8 cellular contexts compared by ENCODE assay signal in the genomic region with DNA sequence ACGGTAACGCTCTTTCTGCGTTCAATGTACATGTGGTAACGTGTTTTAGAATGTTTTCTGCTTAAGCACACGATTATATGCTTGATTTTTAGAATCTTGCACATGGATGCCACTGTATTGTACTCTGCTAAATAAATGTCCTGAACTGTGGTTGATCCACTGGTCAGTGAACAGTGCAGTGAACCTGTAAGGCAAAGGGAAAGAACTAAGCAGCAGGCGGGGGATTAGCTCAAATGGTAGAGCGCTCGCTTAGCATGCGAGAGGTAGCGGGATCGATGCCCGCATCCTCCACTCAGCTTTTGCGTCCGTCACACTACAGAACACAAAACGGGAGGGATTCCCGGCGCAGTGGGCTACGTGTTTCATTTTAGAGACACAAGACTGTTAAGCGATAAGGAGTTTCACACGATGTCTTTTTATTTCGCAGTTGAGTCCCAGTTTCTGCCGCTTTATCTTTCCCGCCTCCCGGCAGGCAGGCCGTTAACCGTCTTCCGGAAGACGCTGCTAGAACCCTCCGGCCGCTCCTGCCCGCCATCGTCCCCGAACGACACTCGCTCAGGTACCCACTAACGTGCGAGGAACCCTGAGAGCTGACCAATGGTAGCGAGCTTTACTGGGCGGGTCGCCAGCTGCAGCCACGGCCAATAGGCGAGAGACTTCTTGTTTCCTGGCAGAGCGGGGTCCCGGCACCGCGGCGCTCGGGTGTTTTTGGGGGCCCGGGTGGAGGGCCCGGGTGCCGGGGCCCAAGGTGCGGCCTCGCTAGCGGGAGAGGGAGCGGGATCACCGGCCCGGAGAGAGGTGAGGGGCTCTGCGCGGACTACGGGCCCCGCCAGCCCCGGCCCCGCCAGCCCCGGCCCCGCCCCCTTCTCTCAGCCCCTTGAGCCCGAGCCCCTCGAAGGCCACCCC. TPM values are rescaled to one million over a fixed set of nuclear protein-coding genes. Genes with fewer than 3 reads are reported as not detected.
DNase-seq lines count a peak whose midpoint lies in the region; ATAC-seq, FAIRE-seq and TF ChIP-seq lines count a peak whose summit lies in the region.

A gene with protein sequence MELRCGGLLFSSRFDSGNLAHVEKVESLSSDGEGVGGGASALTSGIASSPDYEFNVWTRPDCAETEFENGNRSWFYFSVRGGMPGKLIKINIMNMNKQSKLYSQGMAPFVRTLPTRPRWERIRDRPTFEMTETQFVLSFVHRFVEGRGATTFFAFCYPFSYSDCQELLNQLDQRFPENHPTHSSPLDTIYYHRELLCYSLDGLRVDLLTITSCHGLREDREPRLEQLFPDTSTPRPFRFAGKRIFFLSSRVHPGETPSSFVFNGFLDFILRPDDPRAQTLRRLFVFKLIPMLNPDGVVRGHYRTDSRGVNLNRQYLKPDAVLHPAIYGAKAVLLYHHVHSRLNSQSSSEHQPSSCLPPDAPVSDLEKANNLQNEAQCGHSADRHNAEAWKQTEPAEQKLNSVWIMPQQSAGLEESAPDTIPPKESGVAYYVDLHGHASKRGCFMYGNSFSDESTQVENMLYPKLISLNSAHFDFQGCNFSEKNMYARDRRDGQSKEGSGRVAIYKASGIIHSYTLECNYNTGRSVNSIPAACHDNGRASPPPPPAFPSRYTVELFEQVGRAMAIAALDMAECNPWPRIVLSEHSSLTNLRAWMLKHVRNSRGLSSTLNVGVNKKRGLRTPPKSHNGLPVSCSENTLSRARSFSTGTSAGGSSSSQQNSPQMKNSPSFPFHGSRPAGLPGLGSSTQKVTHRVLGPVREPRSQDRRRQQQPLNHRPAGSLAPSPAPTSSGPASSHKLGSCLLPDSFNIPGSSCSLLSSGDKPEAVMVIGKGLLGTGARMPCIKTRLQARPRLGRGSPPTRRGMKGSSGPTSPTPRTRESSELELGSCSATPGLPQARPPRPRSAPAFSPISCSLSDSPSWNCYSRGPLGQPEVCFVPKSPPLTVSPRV (plus strand): TSS at position 673 of the 906 bp plus-strand sequence. CDS start 1,291 bp downstream, outside the sequence.

- H3K4me1 ChIP-seq in right atrium auricular region: peaks cover 0 to 14% of the 10 kb centered on the region in 2 donors
- peaks cover 15% of the 10 kb centered on the region for H3K4me1 ChIP-seq in psoas muscle

- FAIRE-seq in GM18507 (lab: Jason Lieb, UNC) (peak; percentile 85), urothelium cell line (lab: Jason Lieb, UNC) (peak; percentile 37)

- no peaks in the 10 kb centered on the region for H3K9me3 ChIP-seq in right atrium auricular region
- no peaks in the 10 kb centered on the region for H3K9me3 ChIP-seq in psoas muscle

- peaks cover 17% of the 10 kb centered on the region for H3K36me3 ChIP-seq in right atrium auricular region
- H3K36me3 ChIP-seq in psoas muscle (ENCODE audit: insufficient read depth in 1 of 2, low read depth in 1 of 2): peaks cover 0 to 32% of the 10 kb centered on the region in 2 donors

- peak within 1 kb of the TSS; percentile 98 for H3K27ac ChIP-seq in angular gyrus (ENCODE audit: low read depth, low read length)
- peak within 1 kb of the TSS; percentile 92 to 98 for H3K27ac ChIP-seq in right atrium auricular region
- peak within 1 kb of the TSS; percentile 77 for H3K27ac ChIP-seq in psoas muscle

- ATAC-seq in HG02973 (IDR thresholded peaks at IDR 0.05; ENCODE audit: unreplicated experiment): peak; percentile 55
- ATAC-seq in psoas muscle: peak; percentile 77 to 83 (median 80)

- intact Hi-C loops in T-helper 2 cell treated with Interferon-gamma antibody and Interleukin-4, amounts not matched to agents 100 ng/mL and 5 ng/mL, for 36 hours (cut with micrococcal nuclease): loop anchor here (1.0 kb wide), 7 partner anchors 19 to 161 kb away; partner anchors contain the start of genes ATRAID, KHK, MAPRE3 and OST4
- intact Hi-C loops in psoas muscle (cut with DNase I): loop anchor here in 1 of 2 donors (1.0 kb wide), 1 partner anchor 31 kb away; no protein-coding TSS in a partner anchor

- no peak for TF ChIP-seq CTCF in right atrium auricular region (IDR thresholded peaks at IDR 0.05)
- TF ChIP-seq CTCF in psoas muscle (IDR thresholded peaks at IDR 0.05): no peak

- no peaks in the 10 kb centered on the region for H3K27me3 ChIP-seq in right atrium auricular region
- H3K27me3 ChIP-seq in psoas muscle (ENCODE audit: insufficient read depth in 3 of 3, low read length in 2 of 3): no peaks in the 10 kb centered on the region

- peak within 1 kb of the TSS; percentile 98 to 99 for H3K4me3 ChIP-seq in right atrium auricular region
- H3K4me3 ChIP-seq in psoas muscle: peak within 1 kb of the TSS; percentile 92

- DNase-seq in GM18507 (ENCODE audit: extremely low spot score, insufficient read length, low read depth): peak; percentile 98
- DNase-seq in NCI-H1930 (lab: John Stamatoyannopoulos, UW): peak; percentile 89 to 93
- DNase-seq in right atrium auricular region (ENCODE audit: low spot score): peak; percentile 97
- DNase-seq in psoas muscle: peak; percentile 92 to 97
- peak; percentile 100 for DNase-seq in urothelium cell line (ENCODE audit: low spot score)

- 0 to 1% (median 0%) methylated on average over 49 to 67 of the region's 67 CpGs for WGBS in psoas muscle, 3 donors

RNA-seq across cellular contexts. Expression of the gene that starts here (rescaled TPM):
- 13.6 and 14.4 TPM in 2 replicates for total RNA-seq in T-helper 2 cell treated with Interferon-gamma antibody and Interleukin-4, amounts not matched to agents 100 ng/mL and 5 ng/mL, for 36 hours
- total RNA-seq in right atrium auricular region (1 to 10 TPM; 8.1 to 9.3 TPM), psoas muscle (1 to 10 TPM; 5.5 to 8.6 (median 7.6) TPM)
- polyA plus RNA-seq in psoas muscle: 1 to 10 TPM; 3.6 to 5.3 (median 5.0) TPM

Comparison
In these comparisons a context has a peak if more than half of its experiments do, and no peak if none do; other contexts are left out.
1. Peak in every context shown above with its lines: DNase-seq, ATAC-seq, H3K4me3 ChIP-seq and H3K27ac ChIP-seq.